Comparison of ENCODE assay signal across 9 cellular contexts in the genomic region with DNA sequence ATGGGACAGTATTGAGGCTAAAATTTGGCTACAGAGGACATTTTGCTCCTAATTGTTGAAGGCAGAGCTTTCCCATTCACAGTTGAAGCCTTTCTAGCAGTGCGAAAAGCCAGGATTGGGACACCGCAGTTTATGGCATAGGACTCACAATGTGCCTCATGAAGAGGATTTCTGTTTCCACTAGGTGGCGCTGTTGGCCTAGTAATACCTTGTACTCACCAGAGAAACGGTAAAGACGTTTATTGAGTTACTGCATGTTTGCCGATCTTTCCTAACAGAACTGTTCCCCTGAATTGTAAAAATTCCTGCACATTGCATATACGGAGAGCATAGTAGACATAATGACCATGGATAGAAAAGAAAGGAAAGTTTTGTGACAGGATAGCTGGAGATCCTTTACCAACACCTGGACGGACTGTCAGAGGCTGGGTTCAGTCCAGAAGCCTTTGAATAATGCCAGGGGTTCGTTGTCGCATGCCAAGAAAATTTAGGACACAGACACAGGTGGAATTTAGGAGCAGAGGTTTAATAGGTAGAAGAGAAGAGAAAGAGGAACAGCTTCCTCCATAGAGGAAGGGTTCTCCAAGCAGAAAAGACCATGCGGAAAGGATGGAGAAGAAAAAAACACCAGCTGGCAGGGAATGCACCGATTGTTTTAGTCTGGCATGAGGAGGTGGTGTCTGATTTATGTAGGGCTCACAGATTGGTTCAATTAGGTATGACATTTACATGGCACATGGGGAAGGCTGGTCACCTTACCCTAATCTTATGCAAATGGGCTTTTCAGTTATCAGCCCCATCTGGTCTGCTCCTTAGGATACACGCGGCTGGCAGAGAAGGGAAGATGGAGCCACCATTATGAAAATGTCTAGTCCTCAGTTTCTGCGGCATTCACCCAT. TPM values are rescaled to one million over a fixed set of nuclear protein-coding genes. Genes with fewer than 3 reads are reported as not detected.
A peak's percentile ranks its signal among the peaks of the same experiment; 100 is the strongest.
DNase-seq lines count a peak whose midpoint lies in the region; ATAC-seq, FAIRE-seq and TF ChIP-seq lines count a peak whose summit lies in the region.
"Had no signal": no experiment of that assay in that cellular context is flagged by ENCODE, and none has a peak within 500 bp of the region (broad histone marks: within the 10 kb centered on the region; RNA-seq: fewer than 3 reads in every experiment).

No MANE protein-coding gene starts in this region.

- H3K9me3 Mint-ChIP-seq in CD8-positive, alpha-beta memory T cell = peaks cover 10 to 27% (median 16%) of the 10 kb centered on the region in 5 donors

- no peaks in the 10 kb centered on the region for H3K79me2 ChIP-seq in K562 (ENCODE audit: control insufficient read depth, insufficient read depth, low read length)

- no peaks in the 10 kb centered on the region for H3K36me3 ChIP-seq in CD8-positive, alpha-beta memory T cell (ENCODE audit: insufficient read depth, low read length)
- H3K36me3 ChIP-seq in K562 (ENCODE audit: control insufficient read depth, insufficient read depth, low read length) = no peaks in the 10 kb centered on the region

- ATAC-seq in GM19468 (IDR thresholded peaks at IDR 0.05; ENCODE audit: extremely low read depth, unreplicated experiment) (peak; percentile 46), K562 (peak; percentile 96), HG03159 (IDR thresholded peaks at IDR 0.05; ENCODE audit: unreplicated experiment) (no peak)
- ATAC-seq in stimulated activated naive CD8-positive, alpha-beta T cell treated with anti-CD3 and anti-CD28 coated beads, Interleukin-15, Interleukin-2, amounts not matched to agents 100 U/mL and 50 U/mL, for 24 hours = peak; percentile 36

- peak; percentile 71 to 90 for TF ChIP-seq RAD21 in K562 (CRISPR knock-in tag; conservative IDR thresholded peaks at IDR 0.05 in 1 of 2, IDR thresholded peaks at IDR 0.05 in 1 of 2)

- no peak overlapping the region for H3K4me2 ChIP-seq in K562 (ENCODE audit: insufficient read depth, low read length)

- FAIRE-seq in K562 (lab: Jason Lieb, UNC) = peak; percentile 84

- CTCF ChIA-PET in CD8-positive, alpha-beta memory T cell (lab: Charles Lee) = interaction anchor here (1.9 kb wide), 2 partner anchors 10 to 14 kb away, joined by 3 to 10 read pairs; partner anchors contain the start of gene OR51D1
- CTCF ChIA-PET in RWPE1 (lab: Yijun Ruan, JAX) (interaction anchor here (0.5 to 2.1 kb wide), 13 partner anchors 10 to 1736 kb away, joined by 3 to 12 read pairs (median 4); partner anchors contain the start of gene OR51D1), K562 (lab: Yijun Ruan, JAX; ENCODE audit: low intra/inter-chr PET ratio) (interaction anchor here (1.0 to 1.3 kb wide), 3 partner anchors 10 to 439 kb away, joined by 3 to 5 read pairs (median 3); partner anchors contain the start of gene OR51D1)

- H3K9ac ChIP-seq in K562 (ENCODE audit: insufficient read depth in 1 of 2, low read depth in 2 of 2, low read length in 2 of 2) = no peak overlapping the region

- POLR2A ChIA-PET in CD8-positive, alpha-beta memory T cell (lab: Charles Lee) = no interaction called here
- POLR2A ChIA-PET in RWPE1 (lab: Yijun Ruan, JAX; ENCODE audit: low non-redundant PET) = no interaction called here
- POLR2A ChIA-PET in K562 (lab: Yijun Ruan, JAX) = no interaction called here

- H3K4me3 ChIP-seq in CD8-positive, alpha-beta memory T cell (ENCODE audit: low read length) = no peak overlapping the region
- H3K4me3 ChIP-seq in NB4 (ENCODE audit: low read depth, low read length) (no peak overlapping the region), K562 (no peak overlapping the region)

- peaks cover 6% of the 10 kb centered on the region for H3K9me3 ChIP-seq in CD8-positive, alpha-beta memory T cell (ENCODE audit: low read length)
- H3K9me3 ChIP-seq in K562 (replicated peaks; ENCODE audit: control insufficient read depth, insufficient read depth, low read depth, low read length) = no peaks in the 10 kb centered on the region

- peak overlapping the region; percentile 53 for H2AFZ ChIP-seq in K562 (ENCODE audit: low read depth, low read length)

- TF ChIP-seq CTCF in NB4 (IDR thresholded peaks at IDR 0.05; ENCODE audit: low read depth, low read length) (peak; percentile 57), RWPE1 (conservative IDR thresholded peaks at IDR 0.05; ENCODE audit: low read depth) (peak; percentile 65), K562 (IDR thresholded peaks at IDR 0.05 in 2 of 3, conservative IDR thresholded peaks at IDR 0.05 in 1 of 3; ENCODE audit: insufficient read depth in 2 of 3, low read depth in 1 of 3, low read length in 3 of 3) (peak; percentile 63 to 82 (median 81))

- peak in 3 of 5 donors; percentile 12 to 64 (median 24) for DNase-seq in CD8-positive, alpha-beta memory T cell
- DNase-seq in NB4 (ENCODE audit: low read depth) (peak; percentile 79), RWPE1 (ENCODE audit: low spot score) (peak; percentile 44), K562 (ENCODE audit: extremely low read depth in 1 of 4, low spot score in 3 of 4) (peak; percentile 43 to 89 (median 61)), kidney tubule cell (ENCODE audit: low spot score) (peak; percentile 73)
- peak; percentile 68 for DNase-seq in stimulated activated naive CD8-positive, alpha-beta T cell treated with anti-CD3 and anti-CD28 coated beads, Interleukin-15, Interleukin-2, amounts not matched to agents 100 U/mL and 50 U/mL, for 24 hours
- DNase-seq: right cardiac atrium had no signal

- no TSS peak for BruUV-seq in K562 (replicated peaks; lab: Mats Ljungman, UMichigan)

- no peaks in the 10 kb centered on the region for H4K20me1 ChIP-seq in K562 (replicated peaks; ENCODE audit: control insufficient read depth, insufficient read depth, low read length)

- no peak overlapping the region for H3K27ac ChIP-seq in CD8-positive, alpha-beta memory T cell (ENCODE audit: low read depth, low read length)
- H3K27ac ChIP-seq in RWPE1 = no peak overlapping the region
- H3K27ac ChIP-seq in K562 (ENCODE audit: extremely low read depth, low read depth, low read length) = no peak overlapping the region

- no peaks in the 10 kb centered on the region for H3K4me1 ChIP-seq in CD8-positive, alpha-beta memory T cell (ENCODE audit: insufficient read depth, low read length)
- no peaks in the 10 kb centered on the region for H3K4me1 ChIP-seq in K562 (replicated peaks in 1 of 2; ENCODE audit: control insufficient read depth in 2 of 2, insufficient read depth in 2 of 2, low read length in 2 of 2)

- 10% methylated on average over 15 of the region's 15 CpGs for WGBS in K562 (ENCODE audit: insufficient coverage, low coverage, missing lambda C conversion rate)

- peaks cover 37 to 55% of the 10 kb centered on the region in 2 donors for H3K27me3 Mint-ChIP-seq in CD8-positive, alpha-beta memory T cell

- intact Hi-C loops in K562 (cut with micrococcal nuclease) = loop anchor here (1.0 to 10.0 kb wide), 2 partner anchors 378 to 498 kb away; no protein-coding TSS in a partner anchor

- H3K27me3 ChIP-seq in CD8-positive, alpha-beta memory T cell (ENCODE audit: insufficient read depth, low read length, poor library complexity, severe bottlenecking) = no peaks in the 10 kb centered on the region
- H3K27me3 ChIP-seq in K562 (ENCODE audit: control insufficient read depth in 2 of 2, insufficient read depth in 2 of 2, low read length in 2 of 2) = no peaks in the 10 kb centered on the region

- TF ChIP-seq POLR2A in NB4 (IDR thresholded peaks at IDR 0.05; ENCODE audit: extremely low read depth, insufficient read length) (no peak), K562 (conservative IDR thresholded peaks at IDR 0.05) (no peak)

- no peaks in the 10 kb centered on the region for H3K4me1 Mint-ChIP-seq in CD8-positive, alpha-beta memory T cell

- no peaks in the 10 kb centered on the region for H3K9me1 ChIP-seq in K562 (ENCODE audit: control insufficient read depth, insufficient read depth, low read length)

- no peak overlapping the region for H3K27ac Mint-ChIP-seq in CD8-positive, alpha-beta memory T cell

- in situ Hi-C loops in K562 (cut with MboI) = loop anchor here (25.0 kb wide), 1 partner anchor 1711 kb away; no protein-coding TSS in a partner anchor

- TF ChIP-seq EP300 in K562 (IDR thresholded peaks at IDR 0.05; ENCODE audit: low read length) = no peak

- H3K4me3 Mint-ChIP-seq in CD8-positive, alpha-beta memory T cell = no peak overlapping the region

- peaks cover 0 to 25% (median 3%) of the 10 kb centered on the region in 3 donors for H3K36me3 Mint-ChIP-seq in CD8-positive, alpha-beta memory T cell

RNA-seq across cellular contexts. Expression of gene OR51D1, which starts 10.8 kb away (rescaled TPM):
- not detected for total RNA-seq in CD8-positive, alpha-beta memory T cell
- not detected for polyA plus RNA-seq in CD8-positive, alpha-beta memory T cell
- not detected in 2 replicates for total RNA-seq in K562 (2011; cell fraction: chromatin; rRNA removed; ENCODE audit: low replicate concordance)
- not detected in 2 replicates for total RNA-seq in K562 (2011; cell fraction: nucleolus; rRNA removed)
- not detected in 2 replicates for total RNA-seq in K562 (2011; cell fraction: nucleoplasm; rRNA removed)
- total RNA-seq in K562 (2014; rRNA removed) (not detected in 2 replicates), K562 (2014; rRNA removed; fragmentation: Illumina TruSeq; extraction: Trizol) (not detected in 2 replicates), K562 (2015; rRNA removed; fragmentation: Illumina TruSeq; extraction: Trizol) (not detected in 2 replicates), K562 (2021) (not detected in 2 replicates)
- polyA plus RNA-seq in K562 (2011; rRNA removed) (not detected in 2 replicates), K562 (2014; fragmentation: Illumina TruSeq; extraction: Trizol) (not detected in 2 replicates), K562 (2014; fragmentation: Nextera tagmentation; extraction: Ambion mirVana) (not detected), K562 (2014; rRNA removed) (not detected in 2 replicates)
- not detected in 2 replicates for polyA plus RNA-seq in K562 (2011; cell fraction: cytosol; rRNA removed)
- polyA plus RNA-seq in K562 (2011; cell fraction: nucleus; rRNA removed) = not detected in 2 replicates
- polyA plus RNA-seq in K562 (2012) = not detected in 2 replicates
- not detected in 2 replicates for polyA minus RNA-seq in K562 (2011; rRNA and poly(A)+ RNA removed)
- not detected in 2 replicates for polyA minus RNA-seq in K562 (2011; cell fraction: cytosol; rRNA and poly(A)+ RNA removed)
- not detected in 2 replicates for polyA minus RNA-seq in K562 (2011; cell fraction: nucleus; rRNA and poly(A)+ RNA removed)
- total RNA-seq: right cardiac atrium had no signal
- polyA plus RNA-seq: right cardiac atrium had no signal

RNA-seq across cellular contexts. Expression of gene OR51E1, which starts 17.3 kb away (rescaled TPM):
- not detected for total RNA-seq in CD8-positive, alpha-beta memory T cell
- polyA plus RNA-seq in CD8-positive, alpha-beta memory T cell = not detected
- not detected in 2 replicates for total RNA-seq in K562 (2011; cell fraction: chromatin; rRNA removed; ENCODE audit: low replicate concordance)
- total RNA-seq in K562 (2011; cell fraction: nucleolus; rRNA removed) = not detected in 2 replicates
- not detected in 2 replicates for total RNA-seq in K562 (2011; cell fraction: nucleoplasm; rRNA removed)
- total RNA-seq in K562 (2014; rRNA removed) (not detected in 2 replicates), K562 (2014; rRNA removed; fragmentation: Illumina TruSeq; extraction: Trizol) (not detected in 2 replicates), K562 (2015; rRNA removed; fragmentation: Illumina TruSeq; extraction: Trizol) (0.04 TPM in 1 of 2 replicates, not detected in the other), K562 (2021) (not detected in 2 replicates)
- polyA plus RNA-seq in K562 (2011; rRNA removed) (0.03 and 0.05 TPM in 2 replicates), K562 (2014; fragmentation: Illumina TruSeq; extraction: Trizol) (not detected in 2 replicates), K562 (2014; fragmentation: Nextera tagmentation; extraction: Ambion mirVana) (not detected), K562 (2014; rRNA removed) (not detected in 2 replicates)
- 0.03 and 0.06 TPM in 2 replicates for polyA plus RNA-seq in K562 (2011; cell fraction: cytosol; rRNA removed)
- polyA plus RNA-seq in K562 (2011; cell fraction: nucleus; rRNA removed) = 0.07 TPM in 1 of 2 replicates, not detected in the other
- polyA plus RNA-seq in K562 (2012) = not detected in 2 replicates
- 0.12 TPM in 1 of 2 replicates, not detected in the other for polyA minus RNA-seq in K562 (2011; rRNA and poly(A)+ RNA removed)
- polyA minus RNA-seq in K562 (2011; cell fraction: cytosol; rRNA and poly(A)+ RNA removed) = not detected in 2 replicates
- polyA minus RNA-seq in K562 (2011; cell fraction: nucleus; rRNA and poly(A)+ RNA removed) = not detected in 2 replicates

RNA-seq across cellular contexts. Expression of gene TRIM68, which starts 18.4 kb away (rescaled TPM):
- 10 to 100 TPM; 11.8 to 12.2 TPM for total RNA-seq in CD8-positive, alpha-beta memory T cell
- polyA plus RNA-seq in CD8-positive, alpha-beta memory T cell = 14.9 TPM
- 21.2 and 28.3 TPM in 2 replicates for total RNA-seq in K562 (2011; cell fraction: chromatin; rRNA removed; ENCODE audit: low replicate concordance)
- 13.0 and 14.3 TPM in 2 replicates for total RNA-seq in K562 (2011; cell fraction: nucleolus; rRNA removed)
- 20.9 and 23.4 TPM in 2 replicates for total RNA-seq in K562 (2011; cell fraction: nucleoplasm; rRNA removed)
- 8.8 and 10.2 TPM in 2 replicates for total RNA-seq in K562 (2014; rRNA removed)
- total RNA-seq in K562 (2014; rRNA removed; fragmentation: Illumina TruSeq; extraction: Trizol) = 6.1 and 6.7 TPM in 2 replicates
- 9.2 TPM in 2 replicates for total RNA-seq in K562 (2015; rRNA removed; fragmentation: Illumina TruSeq; extraction: Trizol)
- 8.6 and 9.2 TPM in 2 replicates for total RNA-seq in K562 (2021)
- polyA plus RNA-seq in K562 (2011; rRNA removed) = 6.4 and 6.5 TPM in 2 replicates
- polyA plus RNA-seq in K562 (2011; cell fraction: cytosol; rRNA removed) = 4.4 and 4.5 TPM in 2 replicates
- polyA plus RNA-seq in K562 (2011; cell fraction: nucleus; rRNA removed) = 10.6 and 13.6 TPM in 2 replicates
- polyA plus RNA-seq in K562 (2012) = 8.0 and 9.7 TPM in 2 replicates
- 9.8 and 10.9 TPM in 2 replicates for polyA plus RNA-seq in K562 (2014; fragmentation: Illumina TruSeq; extraction: Trizol)
- 1 to 10 TPM; 5.2 to 7.7 TPM for polyA plus RNA-seq in K562 (2014; fragmentation: Nextera tagmentation; extraction: Ambion mirVana)
- polyA plus RNA-seq in K562 (2014; rRNA removed) = 7.9 and 9.3 TPM in 2 replicates
- polyA minus RNA-seq in K562 (2011; rRNA and poly(A)+ RNA removed) = 6.7 and 7.5 TPM in 2 replicates
- 1.9 and 2.5 TPM in 2 replicates for polyA minus RNA-seq in K562 (2011; cell fraction: cytosol; rRNA and poly(A)+ RNA removed)
- 12.7 and 15.4 TPM in 2 replicates for polyA minus RNA-seq in K562 (2011; cell fraction: nucleus; rRNA and poly(A)+ RNA removed)

RNA-seq across cellular contexts. Expression of gene OR52I1, which starts 32.6 kb away (rescaled TPM):
- total RNA-seq in CD8-positive, alpha-beta memory T cell = not detected
- polyA plus RNA-seq in CD8-positive, alpha-beta memory T cell = not detected
- not detected in 2 replicates for total RNA-seq in K562 (2011; cell fraction: chromatin; rRNA removed; ENCODE audit: low replicate concordance)
- not detected in 2 replicates for total RNA-seq in K562 (2011; cell fraction: nucleolus; rRNA removed)
- not detected in 2 replicates for total RNA-seq in K562 (2011; cell fraction: nucleoplasm; rRNA removed)
- not detected in 2 replicates for total RNA-seq in K562 (2014; rRNA removed)
- not detected in 2 replicates for total RNA-seq in K562 (2014; rRNA removed; fragmentation: Illumina TruSeq; extraction: Trizol)
- total RNA-seq in K562 (2015; rRNA removed; fragmentation: Illumina TruSeq; extraction: Trizol) = not detected in 2 replicates
- total RNA-seq in K562 (2021) = not detected in 2 replicates
- polyA plus RNA-seq in K562 (2011; rRNA removed) = not detected in 2 replicates
- not detected in 2 replicates for polyA plus RNA-seq in K562 (2011; cell fraction: cytosol; rRNA removed)
- polyA plus RNA-seq in K562 (2011; cell fraction: nucleus; rRNA removed) = not detected in 2 replicates
- polyA plus RNA-seq in K562 (2012) = not detected in 2 replicates
- polyA plus RNA-seq in K562 (2014; fragmentation: Illumina TruSeq; extraction: Trizol) = not detected in 2 replicates
- not detected for polyA plus RNA-seq in K562 (2014; fragmentation: Nextera tagmentation; extraction: Ambion mirVana)
- not detected in 2 replicates for polyA plus RNA-seq in K562 (2014; rRNA removed)
- not detected in 2 replicates for polyA minus RNA-seq in K562 (2011; rRNA and poly(A)+ RNA removed)
- polyA minus RNA-seq in K562 (2011; cell fraction: cytosol; rRNA and poly(A)+ RNA removed) = not detected in 2 replicates
- polyA minus RNA-seq in K562 (2011; cell fraction: nucleus; rRNA and poly(A)+ RNA removed) = not detected in 2 replicates
- total RNA-seq: right cardiac atrium had no signal
- polyA plus RNA-seq: right cardiac atrium had no signal

RNA-seq across cellular contexts. Expression of gene OR52I2, which starts 44.9 kb away (rescaled TPM):
- total RNA-seq in CD8-positive, alpha-beta memory T cell = not detected
- polyA plus RNA-seq in CD8-positive, alpha-beta memory T cell = not detected
- not detected in 2 replicates for total RNA-seq in K562 (2011; cell fraction: chromatin; rRNA removed; ENCODE audit: low replicate concordance)
- total RNA-seq in K562 (2011; cell fraction: nucleolus; rRNA removed) = not detected in 2 replicates
- not detected in 2 replicates for total RNA-seq in K562 (2011; cell fraction: nucleoplasm; rRNA removed)
- not detected in 2 replicates for total RNA-seq in K562 (2014; rRNA removed)
- not detected in 2 replicates for total RNA-seq in K562 (2014; rRNA removed; fragmentation: Illumina TruSeq; extraction: Trizol)
- total RNA-seq in K562 (2015; rRNA removed; fragmentation: Illumina TruSeq; extraction: Trizol) = not detected in 2 replicates
- total RNA-seq in K562 (2021) = not detected in 2 replicates
- not detected in 2 replicates for polyA plus RNA-seq in K562 (2011; rRNA removed)
- polyA plus RNA-seq in K562 (2011; cell fraction: cytosol; rRNA removed) = not detected in 2 replicates
- not detected in 2 replicates for polyA plus RNA-seq in K562 (2011; cell fraction: nucleus; rRNA removed)
- polyA plus RNA-seq in K562 (2012) = not detected in 2 replicates
- not detected in 2 replicates for polyA plus RNA-seq in K562 (2014; fragmentation: Illumina TruSeq; extraction: Trizol)
- polyA plus RNA-seq in K562 (2014; fragmentation: Nextera tagmentation; extraction: Ambion mirVana) = not detected
- not detected in 2 replicates for polyA plus RNA-seq in K562 (2014; rRNA removed)
- polyA minus RNA-seq in K562 (2011; rRNA and poly(A)+ RNA removed) = not detected in 2 replicates
- polyA minus RNA-seq in K562 (2011; cell fraction: cytosol; rRNA and poly(A)+ RNA removed) = not detected in 2 replicates
- polyA minus RNA-seq in K562 (2011; cell fraction: nucleus; rRNA and poly(A)+ RNA removed) = not detected in 2 replicates
- total RNA-seq: right cardiac atrium had no signal
- polyA plus RNA-seq: right cardiac atrium had no signal

Comparison
In these comparisons a context has a peak if more than half of its experiments do, and no peak if none do; other contexts are left out.
1. DNase-seq: peak in every context shown above with its lines; median percentile 79 in NB4; 73 in kidney tubule cell; 68 in stimulated activated naive CD8-positive, alpha-beta T cell treated with anti-CD3 and anti-CD28 coated beads, Interleukin-15, Interleukin-2, amounts not matched to agents 100 U/mL and 50 U/mL, for 24 hours; 61 in K562; 44 in RWPE1; 24 in CD8-positive, alpha-beta memory T cell.